In the genomic region with DNA sequence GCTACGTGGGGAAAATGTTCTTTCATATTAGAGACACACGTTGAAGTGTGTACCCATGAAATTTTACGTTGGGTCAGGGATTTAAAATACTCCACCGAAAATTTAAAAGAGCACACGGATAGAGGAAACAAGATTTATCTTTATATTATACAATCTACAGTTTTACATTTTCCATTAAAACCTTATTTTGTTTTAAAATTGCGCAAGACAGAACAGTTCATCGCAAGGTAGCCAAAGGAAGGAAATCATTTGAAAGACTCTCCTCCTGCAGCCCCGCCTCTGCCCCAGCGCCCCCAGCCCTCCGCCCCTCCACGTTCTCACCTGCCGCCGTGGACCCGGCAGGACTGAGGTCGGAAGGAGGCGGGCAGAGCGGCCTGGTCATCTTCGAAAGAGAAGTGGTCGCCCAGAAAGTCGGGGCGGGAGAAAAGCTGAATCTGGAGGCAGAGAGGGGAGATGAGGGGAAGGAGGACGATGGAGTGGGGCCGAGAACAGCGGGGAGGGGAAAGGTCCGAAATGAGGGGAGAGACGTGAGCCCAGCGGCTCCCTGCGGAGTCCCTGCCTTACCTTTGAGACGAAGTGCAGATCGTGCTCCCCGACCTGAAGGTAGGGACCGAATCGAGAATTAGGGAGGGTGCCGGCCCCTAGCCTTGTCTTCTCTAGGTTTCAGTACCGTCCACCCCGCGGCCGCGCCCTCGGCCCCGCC, we compare ENCODE assay signal across 8 cellular contexts. TPM values are rescaled to one million over a fixed set of nuclear protein-coding genes. Genes with fewer than 3 reads are reported as not detected.
DNase-seq lines count a peak whose midpoint lies in the region; ATAC-seq and TF ChIP-seq lines count a peak whose summit lies in the region.

No MANE protein-coding gene starts in this region.

- 3% methylated on average over 35 of the region's 41 CpGs for WGBS in suprapubic skin

- no peaks in the 10 kb centered on the region for H3K4me1 Mint-ChIP-seq in activated T-helper 17 cell treated with anti-CD3 and anti-CD28 coated beads, Interleukin-2, amount 50 U/mL, for 72 hours

- TF ChIP-seq CTCF in cardiac muscle cell (IDR thresholded peaks at IDR 0.05; ENCODE audit: low read depth, low read length) (no peak), suprapubic skin (IDR thresholded peaks at IDR 0.05) (no peak)

- ATAC-seq in activated T-helper 17 cell treated with anti-CD3 and anti-CD28 coated beads, Interleukin-2, amount 50 U/mL, for 72 hours (replicated peaks), result peak; percentile 13

- H3K36me3 ChIP-seq in cardiac muscle cell (no peaks in the 10 kb centered on the region), suprapubic skin (no peaks in the 10 kb centered on the region)

- DNase-seq in cardiac muscle cell (ENCODE audit: low read depth in 1 of 2, low spot score in 1 of 2) (no peak), cardiac septum (ENCODE audit: low spot score) (no peak), iPS-NIHi7 (ENCODE audit: extremely low spot score) (peak; percentile 46), suprapubic skin (ENCODE audit: low spot score in 2 of 2) (no peak), MV-4-11 (lab: John Stamatoyannopoulos, UW) (no peak), NCI-H1694 treated with DMSO at 0.1 percent for 48 hours (lab: John Stamatoyannopoulos, UW) (no peak), NCI-H226 (no peak)

- H3K27me3 Mint-ChIP-seq in activated T-helper 17 cell treated with anti-CD3 and anti-CD28 coated beads, Interleukin-2, amount 50 U/mL, for 72 hours, result no peaks in the 10 kb centered on the region

- TF ChIP-seq EP300 in suprapubic skin (IDR thresholded peaks at IDR 0.05), result no peak

- H3K9me3 ChIP-seq in cardiac muscle cell (ENCODE audit: low read depth), result no peaks in the 10 kb centered on the region
- H3K9me3 ChIP-seq in suprapubic skin, result no peaks in the 10 kb centered on the region

- no peak overlapping the region for H3K27ac ChIP-seq in cardiac muscle cell
- H3K27ac ChIP-seq in suprapubic skin, result no peak overlapping the region

- no peaks in the 10 kb centered on the region for H3K4me1 ChIP-seq in cardiac muscle cell (ENCODE audit: low read depth)
- H3K4me1 ChIP-seq in suprapubic skin, result peaks cover 21% of the 10 kb centered on the region

- H3K4me3 Mint-ChIP-seq in activated T-helper 17 cell treated with anti-CD3 and anti-CD28 coated beads, Interleukin-2, amount 50 U/mL, for 72 hours, result peak overlapping the region; percentile 87

- no peak for TF ChIP-seq POLR2A in suprapubic skin (IDR thresholded peaks at IDR 0.05)

- H3K27me3 ChIP-seq in cardiac muscle cell (no peaks in the 10 kb centered on the region), suprapubic skin (peaks cover 15% of the 10 kb centered on the region)

- H3K27ac Mint-ChIP-seq in activated T-helper 17 cell treated with anti-CD3 and anti-CD28 coated beads, Interleukin-2, amount 50 U/mL, for 72 hours, result no peak overlapping the region

- peak overlapping the region; percentile 31 for H3K4me3 ChIP-seq in cardiac muscle cell
- peak overlapping the region; percentile 58 for H3K4me3 ChIP-seq in suprapubic skin

- intact Hi-C loops in cardiac septum (cut with DNase I), result no loop called here

- H3K9me3 Mint-ChIP-seq in activated T-helper 17 cell treated with anti-CD3 and anti-CD28 coated beads, Interleukin-2, amount 50 U/mL, for 72 hours, result no peaks in the 10 kb centered on the region

- H3K36me3 Mint-ChIP-seq in activated T-helper 17 cell treated with anti-CD3 and anti-CD28 coated beads, Interleukin-2, amount 50 U/mL, for 72 hours (ENCODE audit: low read depth), result no peaks in the 10 kb centered on the region

RNA-seq across cellular contexts. Expression of gene CRYBG2, which starts 18.0 kb away (rescaled TPM):
- 0.06 TPM in 1 of 2 replicates, not detected in the other for total RNA-seq in cardiac muscle cell
- 0.89 and 1.7 TPM in 2 replicates for polyA plus RNA-seq in cardiac muscle cell
- not detected for total RNA-seq in cardiac septum
- total RNA-seq in activated T-helper 17 cell treated with anti-CD3 and anti-CD28 coated beads, Interleukin-2, amount 50 U/mL, for 72 hours, result 10 to 100 TPM in 1 of 2 donors, under 1 TPM in 1; 0.37 to 13.6 TPM
- 10 to 100 TPM; 47.8 to 96.9 (median 62.8) TPM for total RNA-seq in suprapubic skin

RNA-seq across cellular contexts. Expression of gene CD52, which starts 18.2 kb away (rescaled TPM):
- total RNA-seq in cardiac muscle cell (not detected in 2 replicates), cardiac septum (4.6 TPM), suprapubic skin (10 to 100 TPM in 1 of 4 donors, 1 to 10 TPM in 3; 2.3 to 11.4 (median 9.9) TPM)
- polyA plus RNA-seq in cardiac muscle cell, result 2.0 and 3.3 TPM in 2 replicates
- 100 to 1,000 TPM; 218 to 542 TPM for total RNA-seq in activated T-helper 17 cell treated with anti-CD3 and anti-CD28 coated beads, Interleukin-2, amount 50 U/mL, for 72 hours

RNA-seq across cellular contexts. Expression of gene UBXN11, which starts 29.5 kb away (rescaled TPM):
- total RNA-seq in cardiac muscle cell (13.8 and 21.1 TPM in 2 replicates), cardiac septum (8.3 TPM), suprapubic skin (10 to 100 TPM in 2 of 4 donors, 1 to 10 TPM in 2; 3.2 to 19.1 (median 9.1) TPM)
- 40.1 and 41.3 TPM in 2 replicates for polyA plus RNA-seq in cardiac muscle cell
- total RNA-seq in activated T-helper 17 cell treated with anti-CD3 and anti-CD28 coated beads, Interleukin-2, amount 50 U/mL, for 72 hours, result 10 to 100 TPM; 17.9 to 23.2 TPM

RNA-seq across cellular contexts. Expression of gene ZNF683, which starts 36.6 kb away (rescaled TPM):
- not detected in 2 replicates for total RNA-seq in cardiac muscle cell
- polyA plus RNA-seq in cardiac muscle cell, result not detected in 2 replicates
- not detected for total RNA-seq in cardiac septum
- not detected for total RNA-seq in activated T-helper 17 cell treated with anti-CD3 and anti-CD28 coated beads, Interleukin-2, amount 50 U/mL, for 72 hours
- total RNA-seq in suprapubic skin, result not detected

RNA-seq across cellular contexts. Expression of gene SH3BGRL3, which starts 56.0 kb away (rescaled TPM):
- total RNA-seq in cardiac muscle cell (23.0 and 32.9 TPM in 2 replicates), cardiac septum (55.0 TPM), suprapubic skin (100 to 1,000 TPM in 1 of 4 donors, 10 to 100 TPM in 3; 53.5 to 104 (median 92.8) TPM)
- polyA plus RNA-seq in cardiac muscle cell, result 93.4 and 119 TPM in 2 replicates
- 100 to 1,000 TPM; 258 to 280 TPM for total RNA-seq in activated T-helper 17 cell treated with anti-CD3 and anti-CD28 coated beads, Interleukin-2, amount 50 U/mL, for 72 hours

Comparison
In these comparisons a context has a peak if more than half of its experiments do, and no peak if none do; other contexts are left out.
1. RNA of gene CD52, which starts 18.2 kb away (total RNA-seq): 218 to 542 TPM in activated T-helper 17 cell treated with anti-CD3 and anti-CD28 coated beads, Interleukin-2, amount 50 U/mL, for 72 hours; 2.3 to 11.4 TPM in suprapubic skin, 4.6 TPM in cardiac septum (single experiment) and not detected in cardiac muscle cell; every median in the first group is over 10 times any median in the second.